Comparison of ENCODE assay signal across 10 cellular contexts in the genomic region with DNA sequence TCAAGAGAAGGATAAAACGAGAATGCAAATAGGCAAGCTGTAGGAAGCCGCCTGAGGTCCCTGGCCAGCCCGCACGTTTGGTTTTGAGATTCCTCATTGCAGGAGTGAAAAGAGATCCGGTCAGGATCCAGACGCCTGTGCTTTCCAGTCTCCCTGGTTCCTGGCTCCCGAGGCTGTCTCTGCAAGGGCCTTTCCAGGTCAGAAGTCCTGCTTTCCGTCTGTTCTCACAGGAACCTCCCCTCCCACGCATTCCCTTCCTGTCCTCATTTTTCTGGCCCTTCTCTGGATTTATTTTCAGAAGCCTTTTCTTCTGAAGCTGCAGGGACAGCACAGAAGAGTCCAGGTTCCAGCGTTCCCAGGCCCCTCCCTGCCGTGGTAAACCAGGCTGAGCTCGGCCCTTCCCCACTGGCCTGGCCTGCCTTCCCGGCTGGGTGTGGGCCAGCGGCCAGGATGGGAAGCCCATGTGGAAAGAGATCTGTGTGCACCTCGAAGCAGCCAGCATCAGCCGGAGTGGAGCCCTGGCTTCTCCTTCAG. TPM values are rescaled to one million over a fixed set of nuclear protein-coding genes. Genes with fewer than 3 reads are reported as not detected.
DNase-seq lines count a peak whose midpoint lies in the region; ATAC-seq and TF ChIP-seq lines count a peak whose summit lies in the region.
"Had no signal": no experiment of that assay in that cellular context is flagged by ENCODE, and none has a peak within 500 bp of the region (broad histone marks: within the 10 kb centered on the region; RNA-seq: fewer than 3 reads in every experiment).

No MANE protein-coding gene starts in this region.

- POLR2A ChIA-PET in activated CD8-positive, alpha-beta T cell treated with anti-CD3 and anti-CD28 coated beads for 36 hours (lab: Charles Lee): no interaction called here

- no peaks in the 10 kb centered on the region for H3K36me3 ChIP-seq in sigmoid colon

- H3K9me3 ChIP-seq in sigmoid colon: no peaks in the 10 kb centered on the region

- ATAC-seq in left lobe of liver: peak; percentile 53
- ATAC-seq in activated CD8-positive, alpha-beta T cell treated with anti-CD3 and anti-CD28 coated beads for 36 hours: no peak

- CTCF ChIA-PET in activated CD8-positive, alpha-beta T cell treated with anti-CD3 and anti-CD28 coated beads for 36 hours (lab: Charles Lee): no interaction called here

- H3K36me3 Mint-ChIP-seq in HFFc6 (ENCODE audit: low read depth): peaks cover 9% of the 10 kb centered on the region; the same call in 1 of the 2 replicates
- H3K36me3 Mint-ChIP-seq in activated CD8-positive, alpha-beta T cell treated with anti-CD3 and anti-CD28 coated beads for 36 hours (ENCODE audit: low read depth): no peaks in the 10 kb centered on the region

- H3K9me3 Mint-ChIP-seq in HFFc6: peaks cover 9% of the 10 kb centered on the region
- peaks cover 7% of the 10 kb centered on the region for H3K9me3 Mint-ChIP-seq in activated CD8-positive, alpha-beta T cell treated with anti-CD3 and anti-CD28 coated beads for 36 hours

- intact Hi-C loops in sigmoid colon (cut with DNase I): no loop called here
- intact Hi-C loops in activated CD8-positive, alpha-beta T cell treated with anti-CD3 and anti-CD28 coated beads for 36 hours (cut with micrococcal nuclease): no loop called here

- H3K4me3 ChIP-seq in coronary artery: peak overlapping the region; percentile 37
- H3K4me3 ChIP-seq in sigmoid colon: no peak overlapping the region

- no peak for TF ChIP-seq EP300 in sigmoid colon (IDR thresholded peaks at IDR 0.05)

- TF ChIP-seq CTCF in coronary artery (IDR thresholded peaks at IDR 0.05): no peak
- no peak for TF ChIP-seq CTCF in sigmoid colon (IDR thresholded peaks at IDR 0.05)
- TF ChIP-seq CTCF in HFFc6 (IDR thresholded peaks at IDR 0.05): no peak
- TF ChIP-seq CTCF in activated CD8-positive, alpha-beta T cell treated with anti-CD3 and anti-CD28 coated beads for 36 hours (IDR thresholded peaks at IDR 0.05): no peak

- H3K27ac ChIP-seq in coronary artery (peak overlapping the region; percentile 77 to 89), sigmoid colon (peak overlapping the region; percentile 66 to 79 (median 68))

- no peak overlapping the region for H3K4me3 Mint-ChIP-seq in HFFc6
- no peak overlapping the region for H3K4me3 Mint-ChIP-seq in activated CD8-positive, alpha-beta T cell treated with anti-CD3 and anti-CD28 coated beads for 36 hours
- H3K4me3 Mint-ChIP-seq: CD4-positive, alpha-beta memory T cell had no signal

- H3K27me3 ChIP-seq in sigmoid colon: no peaks in the 10 kb centered on the region

- DNase-seq in GM04503 (ENCODE audit: low read depth): peak; percentile 34
- peak; percentile 82 for DNase-seq in coronary artery (ENCODE audit: low spot score)
- peak; percentile 59 for DNase-seq in left lobe of liver (ENCODE audit: low spot score)
- peak; percentile 87 for DNase-seq in sigmoid colon
- DNase-seq in HFFc6: no peak
- no peak for DNase-seq in OCI-M2 (lab: John Stamatoyannopoulos, UW; ENCODE audit: unreplicated experiment)
- DNase-seq in activated CD8-positive, alpha-beta T cell treated with anti-CD3 and anti-CD28 coated beads for 36 hours: no peak
- DNase-seq in iPS-NIHi7 (ENCODE audit: extremely low spot score): no peak
- DNase-seq: activated gamma-delta T cell; CD4-positive, alpha-beta memory T cell had no signal

- H3K27ac Mint-ChIP-seq in HFFc6: no peak overlapping the region
- H3K27ac Mint-ChIP-seq in activated CD8-positive, alpha-beta T cell treated with anti-CD3 and anti-CD28 coated beads for 36 hours: no peak overlapping the region

- no peaks in the 10 kb centered on the region; the same call in 1 of the 2 replicates for H3K4me1 Mint-ChIP-seq in HFFc6 (ENCODE audit: low read depth)
- H3K4me1 Mint-ChIP-seq in activated CD8-positive, alpha-beta T cell treated with anti-CD3 and anti-CD28 coated beads for 36 hours (ENCODE audit: low read depth): peaks cover 7% of the 10 kb centered on the region

- H3K4me1 ChIP-seq in sigmoid colon: peaks cover 0 to 24% (median 20%) of the 10 kb centered on the region in 4 donors

- H3K27me3 Mint-ChIP-seq in HFFc6 (ENCODE audit: insufficient read depth): peaks cover 7% of the 10 kb centered on the region
- no peaks in the 10 kb centered on the region for H3K27me3 Mint-ChIP-seq in activated CD8-positive, alpha-beta T cell treated with anti-CD3 and anti-CD28 coated beads for 36 hours

- WGBS in sigmoid colon, 2 donors: 19 to 54% methylated on average over 16 of the region's 16 CpGs

- no peak for TF ChIP-seq POLR2A in sigmoid colon (IDR thresholded peaks at IDR 0.05)

RNA-seq across cellular contexts. Expression of a gene that starts 54.0 kb away (rescaled TPM):
- 6.8 TPM for total RNA-seq in left lobe of liver
- 10 to 100 TPM in 1 of 4 donors, 1 to 10 TPM in 3; 6.1 to 10.0 (median 7.7) TPM for total RNA-seq in sigmoid colon
- polyA plus RNA-seq in sigmoid colon: 1 to 10 TPM; 1.8 to 6.9 (median 3.5) TPM
- 10 to 100 TPM in 4 of 6 experiments, 1 to 10 TPM in 2; 9.4 to 12.8 (median 10.8) TPM for total RNA-seq in HFFc6 (2021; fragmentation: NEBNext Ultra II Directional; extraction: Animal tissue kit (Norgen Biotek cat#: 25700))
- total RNA-seq in activated CD8-positive, alpha-beta T cell treated with anti-CD3 and anti-CD28 coated beads for 36 hours: 1 to 10 TPM; 7.8 to 8.0 TPM

Comparison
In these comparisons a context has a peak if more than half of its experiments do, and no peak if none do; other contexts are left out.
1. DNase-seq: peak in GM04503 (single experiment), coronary artery (single experiment), left lobe of liver (single experiment) and sigmoid colon (single experiment); none in HFFc6 (single experiment), OCI-M2 (single experiment), activated CD8-positive, alpha-beta T cell treated with anti-CD3 and anti-CD28 coated beads for 36 hours (single experiment) and iPS-NIHi7 (single experiment).